In genomic region chr12:85550924-85551323, GRCh38 we compare ENCODE assay signal across 24 cellular contexts.
A peak's percentile ranks its signal among the peaks of the same experiment; 100 is the strongest.
DNase-seq lines count a peak whose midpoint lies in the region; FAIRE-seq and TF ChIP-seq lines count a peak whose summit lies in the region.
"Had no signal": no experiment of that assay in that cellular context is flagged by ENCODE, and none has a peak within 500 bp of the region (broad histone marks: within the 10 kb centered on the region; RNA-seq: fewer than 3 reads in every experiment).

No MANE protein-coding gene starts in this region.

- TF ChIP-seq CTCF in H1 (IDR thresholded peaks at IDR 0.05; ENCODE audit: control extremely low read depth in 1 of 3, insufficient read depth in 1 of 3, low read depth in 1 of 3, low read length in 3 of 3) (no peak), mammary epithelial cell (conservative IDR thresholded peaks at IDR 0.05 in 1 of 2, IDR thresholded peaks at IDR 0.05 in 1 of 2; ENCODE audit: extremely low read depth in 1 of 2, insufficient read depth in 1 of 2, low read depth in 1 of 2, low read length in 2 of 2) (no peak)

- H3K14ac ChIP-seq in H1 (ENCODE audit: insufficient read length), result no peak overlapping the region

- no TSS peak for BruUV-seq in mammary epithelial cell (replicated peaks; lab: Mats Ljungman, UMichigan)

- H2BK120ac ChIP-seq in H1 (replicated peaks; ENCODE audit: low read depth, low read length), result no peak overlapping the region

- 57% methylated on average over 2 of the region's 2 CpGs; no CpG with 5 or more reads in 1 of the 2 experiments for WGBS in H1 (ENCODE audit: extremely low coverage in 1 of 2, insufficient coverage in 1 of 2, insufficient read length in 1 of 2, insufficient replicate concordance in 2 of 2, low coverage in 1 of 2, low lambda C conversion rate in 2 of 2, missing lambda C conversion rate in 1 of 2), 2 experiments
- 97% methylated on average over 2 of the region's 2 CpGs for WGBS in mammary epithelial cell (ENCODE audit: low coverage, missing lambda C conversion rate)

- no peaks in the 10 kb centered on the region for H3K23me2 ChIP-seq in H1 (ENCODE audit: low read depth, low read length)

- intact Hi-C loops in mammary epithelial cell (cut with micrococcal nuclease), result no loop called here

- H2AK5ac ChIP-seq in H1 (ENCODE audit: low read depth, low read length), result no peak overlapping the region

- peak overlapping the region; percentile 32 for H4K5ac ChIP-seq in H1 (ENCODE audit: insufficient read length, low read depth, low read length)

- no peak overlapping the region for H3K9ac ChIP-seq in H1 (replicated peaks in 1 of 4; ENCODE audit: extremely low read depth in 1 of 4, low read depth in 3 of 4, low read length in 3 of 4)
- H3K9ac ChIP-seq in iPS-20b (ENCODE audit: low read depth, low read length), result peak overlapping the region; percentile 52; the same call in 1 of the 2 replicates
- no peak overlapping the region for H3K9ac ChIP-seq in mammary epithelial cell (ENCODE audit: insufficient read depth, low read length)
- H3K9ac ChIP-seq: BLaER1 treated with 17β-estradiol and CSF1 and Interleukin-3, amounts not matched to agents 10 nM and 100 nM had no signal

- no peak overlapping the region for H2BK15ac ChIP-seq in H1 (ENCODE audit: low read length)

- dilution Hi-C loops in mammary epithelial cell (cut with HindIII; ENCODE audit: low sequenced_read_pairs), result no loop called here

- no peak overlapping the region for H4K91ac ChIP-seq in H1 (replicated peaks; ENCODE audit: insufficient read length, low read length)

- no peak overlapping the region for H3K56ac ChIP-seq in H1 (replicated peaks; ENCODE audit: insufficient read length, low read depth, low read length)

- H3K9me3 ChIP-seq in H1 (ENCODE audit: insufficient read depth in 2 of 2, low read depth in 1 of 2, low read length in 1 of 2) (no peaks in the 10 kb centered on the region), iPS-20b (ENCODE audit: insufficient read depth, low read depth, low read length) (no peaks in the 10 kb centered on the region), mammary epithelial cell (replicated peaks; ENCODE audit: insufficient read depth, low read length) (no peaks in the 10 kb centered on the region)
- H3K9me3 ChIP-seq: BLaER1 treated with 17β-estradiol and CSF1 and Interleukin-3, amounts not matched to agents 10 nM and 100 nM; Caco-2; Peyer's patch; SJCRH30 had no signal

- CTCF ChIA-PET in H1 (lab: Charles Lee; ENCODE audit: partially characterized antibody) (interaction anchor here (0.8 to 1.6 kb wide), 4 partner anchors 40 to 316 kb away, joined by 3 to 10 read pairs (median 4); no protein-coding TSS in a partner anchor), mammary epithelial cell (lab: Charles Lee; ENCODE audit: low non-redundant PET) (no interaction called here)

- no peak for TF ChIP-seq RAD21 in H1 (IDR thresholded peaks at IDR 0.05 in 1 of 2, conservative IDR thresholded peaks at IDR 0.05 in 1 of 2; ENCODE audit: low read depth in 2 of 2, low read length in 2 of 2)

- no peak overlapping the region; a peak in 1 of 8 replicates for H3K4me3 ChIP-seq in H1 (ENCODE audit: extremely low read depth in 1 of 4, insufficient read depth in 2 of 4, low read depth in 3 of 4, low read length in 4 of 4)
- H3K4me3 ChIP-seq in iPS-20b (ENCODE audit: low read length), result peak overlapping the region; percentile 50; the same call in 1 of the 2 replicates
- no peak overlapping the region for H3K4me3 ChIP-seq in mammary epithelial cell (replicated peaks in 1 of 3; ENCODE audit: insufficient read depth in 1 of 3, low read depth in 2 of 3, low read length in 3 of 3)
- H3K4me3 ChIP-seq: BLaER1 treated with 17β-estradiol and CSF1 and Interleukin-3, amounts not matched to agents 10 nM and 100 nM; Peyer's patch; SJCRH30 had no signal

- peak overlapping the region; percentile 4 to 37; a peak in 3 of 4 replicates for H3K4me2 ChIP-seq in H1 (ENCODE audit: insufficient read depth in 1 of 2, low read depth in 2 of 2, low read length in 2 of 2)
- H3K4me2 ChIP-seq in mammary epithelial cell (ENCODE audit: insufficient read depth, low read depth, low read length), result no peak overlapping the region
- H3K4me2 ChIP-seq: BLaER1 treated with 17β-estradiol and CSF1 and Interleukin-3, amounts not matched to agents 10 nM and 100 nM had no signal

- no peak for TF ChIP-seq EP300 in H1 (IDR thresholded peaks at IDR 0.05; ENCODE audit: borderline replicate concordance in 1 of 2, low read depth in 2 of 2, low read length in 2 of 2)

- no peaks in the 10 kb centered on the region for H3K79me1 ChIP-seq in H1 (ENCODE audit: low read depth, low read length)

- H3K27me3 ChIP-seq in H1 (replicated peaks in 1 of 4; ENCODE audit: control insufficient read depth in 3 of 4, extremely low read depth in 1 of 4, insufficient read depth in 3 of 4, low read length in 3 of 4) (no peaks in the 10 kb centered on the region), iPS-20b (ENCODE audit: insufficient read depth, low read length) (no peaks in the 10 kb centered on the region), mammary epithelial cell (ENCODE audit: insufficient read depth, low read length) (no peaks in the 10 kb centered on the region)
- H3K27me3 ChIP-seq: BLaER1 treated with 17β-estradiol and CSF1 and Interleukin-3, amounts not matched to agents 10 nM and 100 nM; Peyer's patch; SJCRH30 had no signal

- TF ChIP-seq POLR2A in H1 (IDR thresholded peaks at IDR 0.05; ENCODE audit: control extremely low read depth in 1 of 2, low read depth in 2 of 2, low read length in 2 of 2), result no peak

- H3K18ac ChIP-seq in H1 (ENCODE audit: extremely low read depth, low read length), result no peak overlapping the region

- H3K4me1 ChIP-seq in H1 (replicated peaks in 1 of 4; ENCODE audit: control insufficient read depth in 3 of 4, insufficient read depth in 4 of 4, low read length in 3 of 4) (peaks cover 0 to 18% (median 3%) of the 10 kb centered on the region in 4 experiments; a peak in 3 of 7 replicates), iPS-20b (ENCODE audit: insufficient read depth, low read length) (peaks cover 32% of the 10 kb centered on the region), mammary epithelial cell (ENCODE audit: insufficient read depth, low read length) (no peaks in the 10 kb centered on the region)
- H3K4me1 ChIP-seq: SJCRH30 had no signal

- no peak overlapping the region for H2BK12ac ChIP-seq in H1 (ENCODE audit: low read depth, low read length)

- DNase-seq in NCI-H146 (lab: John Stamatoyannopoulos, UW) (peak; percentile 33), NCI-H146 treated with DMSO at 0.1 percent for 48 hours (lab: John Stamatoyannopoulos, UW; ENCODE audit: unreplicated experiment) (no peak), H1 (ENCODE audit: low read depth in 1 of 2, low spot score in 2 of 2) (no peak), GM03348 (ENCODE audit: low spot score) (no peak), mammary epithelial cell (no peak)
- DNase-seq in activated CD4-positive, alpha-beta T cell treated with anti-CD3 and anti-CD28 coated beads for 48 hours, result no peak
- DNase-seq in activated T-cell treated with anti-CD3 and anti-CD28 coated beads, Interleukin-2, amount 50 U/mL, for 1 hour, result no peak
- DNase-seq: 8988T; Caco-2; CD4-positive, alpha-beta memory T cell; DMS153; GOT3; KBM-7; NCI-H1092; NCI-H1694 treated with DMSO at 0.1 percent for 48 hours; NCI-H2081 treated with DMSO at 0.1 percent for 48 hours; NCI-H2171 treated with DMSO at 0.1 percent for 48 hours; NCI-H524 treated with DMSO at 0.1 percent for 48 hours; Peyer's patch; SJCRH30 had no signal

- H2BK5ac ChIP-seq in H1 (ENCODE audit: low read depth, low read length), result no peak overlapping the region

- no peak overlapping the region for H2BK20ac ChIP-seq in H1 (ENCODE audit: low read length)

- no peak overlapping the region for H4K8ac ChIP-seq in H1 (ENCODE audit: extremely low read depth, insufficient read depth, low read length)

- POLR2A ChIA-PET in H1 (lab: Charles Lee; ENCODE audit: partially characterized antibody), result no interaction called here

- peak; percentile 78 for FAIRE-seq in H1 (lab: Jason Lieb, UNC)
- FAIRE-seq: GM12892, HepG2 had no signal

- H3K36me3 ChIP-seq in H1 (ENCODE audit: control insufficient read depth in 2 of 4, insufficient read depth in 4 of 4, low read length in 3 of 4) (no peaks in the 10 kb centered on the region), iPS-20b (ENCODE audit: insufficient read depth, low read depth, low read length) (no peaks in the 10 kb centered on the region), mammary epithelial cell (ENCODE audit: insufficient read depth, low read length) (no peaks in the 10 kb centered on the region)
- H3K36me3 ChIP-seq: BLaER1 treated with 17β-estradiol and CSF1 and Interleukin-3, amounts not matched to agents 10 nM and 100 nM; Peyer's patch; SJCRH30 had no signal

- H3K79me2 ChIP-seq in H1 (ENCODE audit: control insufficient read depth in 1 of 2, insufficient read depth in 2 of 2, low read length in 2 of 2) (no peaks in the 10 kb centered on the region), mammary epithelial cell (ENCODE audit: insufficient read depth, low read length) (no peaks in the 10 kb centered on the region)

- peak overlapping the region; percentile 49; the same call in 1 of the 2 replicates for H3K27ac ChIP-seq in H1 (ENCODE audit: low read depth, low read length)
- peak overlapping the region; percentile 94 for H3K27ac ChIP-seq in iPS-20b (ENCODE audit: low read length)
- H3K27ac ChIP-seq in mammary epithelial cell (ENCODE audit: insufficient read depth, low read depth, low read length), result no peak overlapping the region
- H3K27ac ChIP-seq: BLaER1 treated with 17β-estradiol and CSF1 and Interleukin-3, amounts not matched to agents 10 nM and 100 nM; Peyer's patch; SJCRH30 had no signal

- H4K20me1 ChIP-seq in H1 (replicated peaks in 1 of 2; ENCODE audit: control insufficient read depth in 1 of 2, insufficient read depth in 2 of 2, low read length in 2 of 2), result no peaks in the 10 kb centered on the region
- no peaks in the 10 kb centered on the region for H4K20me1 ChIP-seq in mammary epithelial cell (ENCODE audit: insufficient read depth, low read length)
- H4K20me1 ChIP-seq: BLaER1 treated with 17β-estradiol and CSF1 and Interleukin-3, amounts not matched to agents 10 nM and 100 nM had no signal

- H3K4ac ChIP-seq in H1 (replicated peaks; ENCODE audit: insufficient read length, low read depth, low read length), result no peak overlapping the region

- no peak overlapping the region for H3K23ac ChIP-seq in H1 (ENCODE audit: insufficient read length)

- in situ Hi-C loops in mammary epithelial cell (cut with MboI; ENCODE audit: low sequenced_read_pairs in 2 of 2), result no loop called here

- H2AFZ ChIP-seq in H1 (ENCODE audit: low read length) (peak overlapping the region; percentile 81), mammary epithelial cell (ENCODE audit: low read depth, low read length) (no peak overlapping the region)

TF ChIP-seq in H1, 55 proteins besides CTCF, POLR2A, EP300 and RAD21 (continues in another document):
- no peak for TF ChIP-seq TBP (IDR thresholded peaks at IDR 0.05; ENCODE audit: low read depth, low read length)
- TF ChIP-seq POU5F1 (IDR thresholded peaks at IDR 0.05; ENCODE audit: low read depth, low read length), result no peak
- no peak for TF ChIP-seq GABPA (IDR thresholded peaks at IDR 0.05; ENCODE audit: borderline replicate concordance, insufficient read depth, low read length)
- no peak for TF ChIP-seq SP2 (IDR thresholded peaks at IDR 0.05; ENCODE audit: low read length)
